Comparison of ENCODE assay signal across 8 cellular contexts in the genomic region with DNA sequence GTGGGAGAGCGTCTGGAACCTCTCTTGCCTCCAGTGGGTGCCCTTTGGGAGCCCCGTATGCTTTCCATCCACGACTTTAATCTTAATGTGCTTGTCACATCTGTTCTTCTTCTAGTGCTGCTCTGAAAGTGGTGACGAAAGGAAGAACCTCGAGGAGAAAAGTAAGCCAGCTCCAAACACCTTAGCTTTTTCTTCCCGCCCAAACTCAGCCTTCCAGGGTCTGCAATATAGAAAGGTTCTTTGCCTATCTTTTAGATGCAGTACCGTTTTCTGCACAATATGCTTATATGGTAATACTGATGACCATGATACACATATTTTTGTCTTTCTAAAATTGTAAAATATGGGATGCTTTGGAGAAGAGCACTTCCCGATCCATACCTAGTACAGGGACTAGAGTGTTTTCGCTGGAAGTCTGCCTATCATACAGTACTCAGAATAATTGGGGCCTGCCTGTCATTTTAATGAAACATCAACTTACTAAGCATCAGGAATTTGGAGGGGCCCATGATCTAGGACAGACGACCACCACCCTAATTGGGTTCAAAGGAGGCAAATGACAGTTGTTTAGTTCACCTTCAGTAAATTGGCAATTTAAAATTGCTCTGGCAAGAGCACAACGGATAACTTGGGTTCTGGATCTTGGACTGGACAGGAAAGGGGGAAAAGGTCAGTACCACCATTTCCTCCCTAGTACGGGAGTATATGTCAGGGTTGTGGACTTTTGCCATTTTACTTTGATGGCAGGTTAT. TPM values are rescaled to one million over a fixed set of nuclear protein-coding genes. Genes with fewer than 3 reads are reported as not detected.
DNase-seq lines count a peak whose midpoint lies in the region; TF ChIP-seq lines count a peak whose summit lies in the region.

No MANE protein-coding gene starts in this region.

- H3K27ac Mint-ChIP-seq in nephron progenitor cell: peak overlapping the region; percentile 64

- H3K9me3 ChIP-seq in BLaER1 treated with 17β-estradiol and CSF1 and Interleukin-3, amounts not matched to agents 10 nM and 100 nM (replicated peaks in 1 of 11): no peaks in the 10 kb centered on the region
- H3K9me3 ChIP-seq in MG63 (no peaks in the 10 kb centered on the region), ectodermal cell (ENCODE audit: control insufficient read depth, low read length) (no peaks in the 10 kb centered on the region)

- peaks cover 0 to 36% (median 6%) of the 10 kb centered on the region in 11 experiments; a peak in 10 of 22 replicates for H4K20me1 ChIP-seq in BLaER1 treated with 17β-estradiol and CSF1 and Interleukin-3, amounts not matched to agents 10 nM and 100 nM

- H3K27me3 Mint-ChIP-seq in nephron progenitor cell (ENCODE audit: low read depth, poor library complexity): peaks cover 3% of the 10 kb centered on the region

- H3K27me3 ChIP-seq in BLaER1 treated with 17β-estradiol and CSF1 and Interleukin-3, amounts not matched to agents 10 nM and 100 nM: no peaks in the 10 kb centered on the region
- H3K27me3 ChIP-seq in MG63 (no peaks in the 10 kb centered on the region), ectodermal cell (ENCODE audit: control insufficient read depth, insufficient read depth, low read length, poor library complexity, severe bottlenecking) (no peaks in the 10 kb centered on the region)

- peaks cover 17 to 29% (median 22%) of the 10 kb centered on the region in 10 experiments for H3K4me1 ChIP-seq in BLaER1 treated with 17β-estradiol and CSF1 and Interleukin-3, amounts not matched to agents 10 nM and 100 nM
- no peaks in the 10 kb centered on the region for H3K4me1 ChIP-seq in ectodermal cell (ENCODE audit: control insufficient read depth, insufficient read depth, low read length)

- H3K9me3 Mint-ChIP-seq in nephron progenitor cell: peaks cover 4% of the 10 kb centered on the region

- H3K4me3 Mint-ChIP-seq in nephron progenitor cell: peak overlapping the region; percentile 93

- peaks cover 21 to 49% (median 31%) of the 10 kb centered on the region in 11 experiments for H3K36me3 ChIP-seq in BLaER1 treated with 17β-estradiol and CSF1 and Interleukin-3, amounts not matched to agents 10 nM and 100 nM
- peaks cover 19% of the 10 kb centered on the region for H3K36me3 ChIP-seq in MG63
- no peaks in the 10 kb centered on the region for H3K36me3 ChIP-seq in ectodermal cell (ENCODE audit: control insufficient read depth, insufficient read depth, low read length)

- no peak for DNase-seq in MG63
- DNase-seq in nephron progenitor cell: no peak
- no peak for DNase-seq in NCI-H1105 treated with DMSO at 0.1 percent for 48 hours (lab: John Stamatoyannopoulos, UW)
- no peak for DNase-seq in stimulated activated naive CD4-positive, alpha-beta T cell (lab: John Stamatoyannopoulos, UW)
- DNase-seq in KBM-7: no peak
- DNase-seq in hepatic stellate cell (ENCODE audit: low spot score): no peak

- TF ChIP-seq CTCF in nephron progenitor cell (IDR thresholded peaks at IDR 0.05): no peak

- peak overlapping the region; percentile 80 to 97 (median 87) for H3K4me2 ChIP-seq in BLaER1 treated with 17β-estradiol and CSF1 and Interleukin-3, amounts not matched to agents 10 nM and 100 nM

- peaks cover 12% of the 10 kb centered on the region for H3K36me3 Mint-ChIP-seq in nephron progenitor cell (ENCODE audit: low read depth)

- H3K4me1 Mint-ChIP-seq in nephron progenitor cell: peaks cover 20% of the 10 kb centered on the region

- in situ Hi-C loops in KBM-7 (cut with MboI; ENCODE audit: low pct_unique_long_range_greater_than_20kb, low sequenced_read_pairs): no loop called here

- H3K27ac ChIP-seq in BLaER1 treated with 17β-estradiol and CSF1 and Interleukin-3, amounts not matched to agents 10 nM and 100 nM: peak overlapping the region; percentile 79 to 91 (median 85)
- no peak overlapping the region for H3K27ac ChIP-seq in ectodermal cell (ENCODE audit: insufficient read depth, low read depth, low read length, poor library complexity, severe bottlenecking)

- WGBS in ectodermal cell, 2 experiments: 53 to 56% methylated on average over 10 to 11 of the region's 12 CpGs

- H3K9ac ChIP-seq in BLaER1 treated with 17β-estradiol and CSF1 and Interleukin-3, amounts not matched to agents 10 nM and 100 nM: peak overlapping the region; percentile 87 to 96 (median 91)

- peak overlapping the region; percentile 80 to 97 (median 86) for H3K4me3 ChIP-seq in BLaER1 treated with 17β-estradiol and CSF1 and Interleukin-3, amounts not matched to agents 10 nM and 100 nM
- H3K4me3 ChIP-seq in MG63 (peak overlapping the region; percentile 96), ectodermal cell (ENCODE audit: insufficient read depth, low read depth, low read length) (peak overlapping the region; percentile 99)

RNA-seq across cellular contexts. Expression of a gene that starts 0.9 kb away (rescaled TPM):
- total RNA-seq in MG63 (2014; rRNA removed; shearing (Covaris generic); ENCODE audit: low replicate concordance): 4.3 and 7.8 TPM in 2 replicates
- 20.5 TPM for polyA plus RNA-seq in ectodermal cell (2013, experiment 1 of 4)
- polyA plus RNA-seq in ectodermal cell (2013, experiment 2 of 4): 23.8 TPM
- 15.5 TPM for polyA plus RNA-seq in ectodermal cell (2013, experiment 3 of 4)
- 16.7 TPM for polyA plus RNA-seq in ectodermal cell (2013, experiment 4 of 4)

RNA-seq across cellular contexts. Expression of a gene that starts 10.8 kb away (rescaled TPM):
- 27.4 and 28.4 TPM in 2 replicates for total RNA-seq in MG63 (2014; rRNA removed; shearing (Covaris generic); ENCODE audit: low replicate concordance)
- 28.6 TPM for polyA plus RNA-seq in ectodermal cell (2013, experiment 1 of 4)
- 28.5 TPM for polyA plus RNA-seq in ectodermal cell (2013, experiment 2 of 4)
- 21.7 TPM for polyA plus RNA-seq in ectodermal cell (2013, experiment 3 of 4)
- polyA plus RNA-seq in ectodermal cell (2013, experiment 4 of 4): 23.1 TPM

RNA-seq across cellular contexts. Expression of a gene that starts 48.4 kb away (rescaled TPM):
- total RNA-seq in MG63 (2014; rRNA removed; shearing (Covaris generic); ENCODE audit: low replicate concordance): not detected in 2 replicates
- 3.2 TPM for polyA plus RNA-seq in ectodermal cell (2013, experiment 1 of 4)
- 3.1 TPM for polyA plus RNA-seq in ectodermal cell (2013, experiment 2 of 4)
- polyA plus RNA-seq in ectodermal cell (2013, experiment 3 of 4): 1.5 TPM
- polyA plus RNA-seq in ectodermal cell (2013, experiment 4 of 4): 1.9 TPM
